ENCODE assay signal across 14 cellular contexts in the genomic region with DNA sequence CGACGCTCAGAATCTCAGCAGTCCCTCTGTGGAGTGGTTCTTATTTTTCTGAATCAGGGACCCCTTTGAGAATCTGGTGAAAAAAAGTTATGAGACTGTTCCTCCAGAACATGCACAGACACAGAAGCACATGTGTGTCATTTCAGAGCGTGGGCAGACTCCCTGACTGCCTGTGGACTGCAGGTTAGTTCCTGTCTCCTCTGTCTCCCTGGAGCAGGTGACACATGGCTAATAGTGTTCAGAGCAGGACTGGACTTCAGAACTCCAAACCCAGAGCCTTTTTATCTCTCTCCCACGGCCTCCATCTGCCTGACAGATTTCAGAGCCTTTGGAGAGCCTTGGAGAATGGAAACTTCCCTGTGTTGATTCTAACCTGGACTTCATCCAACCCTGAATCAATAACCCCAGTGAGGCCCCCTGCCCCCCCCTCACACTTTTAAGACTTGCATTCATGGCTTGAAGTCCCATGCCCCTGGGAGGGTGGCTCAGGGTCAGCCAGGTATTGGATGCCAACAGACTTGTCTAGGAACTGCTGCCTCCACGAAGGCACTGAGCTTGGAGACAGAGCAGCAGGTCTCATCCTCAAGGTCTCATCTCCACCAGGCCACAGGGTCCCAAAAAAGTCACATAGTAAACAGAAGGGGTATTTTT. TPM values are rescaled to one million over a fixed set of nuclear protein-coding genes. Genes with fewer than 3 reads are reported as not detected.
DNase-seq lines count a peak whose midpoint lies in the region; ATAC-seq and TF ChIP-seq lines count a peak whose summit lies in the region.
"Had no signal": no experiment of that assay in that cellular context is flagged by ENCODE, and none has a peak within 500 bp of the region (broad histone marks: within the 10 kb centered on the region; RNA-seq: fewer than 3 reads in every experiment).

No MANE protein-coding gene starts in this region.

- H3K9me3 Mint-ChIP-seq in osteocyte (ENCODE audit: unreplicated experiment) = no peaks in the 10 kb centered on the region
- H3K9me3 Mint-ChIP-seq: H9 had no signal

- H3K4me3 Mint-ChIP-seq in osteocyte (ENCODE audit: unreplicated experiment) = no peak overlapping the region
- H3K4me3 Mint-ChIP-seq: activated CD8-positive, alpha-beta memory T cell treated with anti-CD3 and anti-CD28 coated beads, Interleukin-2, amount 10 ng/mL, durations not matched to agents 7 days and 5 days; H9 had no signal

- H3K36me3 Mint-ChIP-seq in osteocyte (ENCODE audit: unreplicated experiment) = no peaks in the 10 kb centered on the region
- H3K36me3 Mint-ChIP-seq: activated CD8-positive, alpha-beta memory T cell treated with anti-CD3 and anti-CD28 coated beads, Interleukin-2, amount 10 ng/mL, durations not matched to agents 7 days and 5 days had no signal

- H3K36me3 ChIP-seq in right atrium auricular region (no peaks in the 10 kb centered on the region), vagina (no peaks in the 10 kb centered on the region)

- H3K27me3 Mint-ChIP-seq in osteocyte (ENCODE audit: unreplicated experiment) = no peaks in the 10 kb centered on the region

- no peaks in the 10 kb centered on the region for H3K9me3 ChIP-seq in right atrium auricular region
- H3K9me3 ChIP-seq in vagina = no peaks in the 10 kb centered on the region

- TF ChIP-seq CTCF in right atrium auricular region (IDR thresholded peaks at IDR 0.05) (no peak), osteocyte (IDR thresholded peaks at IDR 0.05) (no peak), vagina (IDR thresholded peaks at IDR 0.05) (no peak)

- DNase-seq in right atrium auricular region (ENCODE audit: low spot score) (peak; percentile 57), Right ventricle myocardium inferior (ENCODE audit: missing footprints) (no peak), ecto neural progenitor cell (ENCODE audit: low spot score) (peak; percentile 19), osteocyte (ENCODE audit: extremely low spot score, unreplicated experiment) (peak; percentile 32), vagina (ENCODE audit: extremely low spot score in 2 of 2) (peak in 1 of 2 donors; percentile 87), SIG-M5 (lab: John Stamatoyannopoulos, UW) (no peak), NOMO-1 (lab: John Stamatoyannopoulos, UW; ENCODE audit: unreplicated experiment in 2 of 2) (no peak), retina (no peak)
- DNase-seq: activated CD4-positive, CD25-positive, alpha-beta regulatory T cell; activated CD8-positive, alpha-beta memory T cell treated with anti-CD3 and anti-CD28 coated beads, Interleukin-2, amount 10 ng/mL, durations not matched to agents 7 days and 5 days; activated effector memory CD4-positive, alpha-beta T cell treated with Interleukin-2 at 50 U/mL for 16 hours; H9; kidney glomerular epithelial cell; stimulated activated naive CD8-positive, alpha-beta T cell treated with anti-CD3 and anti-CD28 coated beads, Interleukin-15, Interleukin-2, amounts not matched to agents 100 U/mL and 50 U/mL, for 24 hours had no signal

- H3K27ac Mint-ChIP-seq in osteocyte (ENCODE audit: unreplicated experiment) = peak overlapping the region; percentile 85
- H3K27ac Mint-ChIP-seq: activated CD8-positive, alpha-beta memory T cell treated with anti-CD3 and anti-CD28 coated beads, Interleukin-2, amount 10 ng/mL, durations not matched to agents 7 days and 5 days; H9 had no signal

- TF ChIP-seq POLR2A in vagina (IDR thresholded peaks at IDR 0.05) = no peak

- H3K27ac ChIP-seq in right atrium auricular region (peak overlapping the region; percentile 77 to 90), vagina (peak overlapping the region; percentile 81)

- H3K27me3 ChIP-seq in right atrium auricular region (no peaks in the 10 kb centered on the region), vagina (no peaks in the 10 kb centered on the region)

- H3K4me1 Mint-ChIP-seq in osteocyte (ENCODE audit: unreplicated experiment) = peaks cover 65% of the 10 kb centered on the region
- H3K4me1 Mint-ChIP-seq: activated CD8-positive, alpha-beta memory T cell treated with anti-CD3 and anti-CD28 coated beads, Interleukin-2, amount 10 ng/mL, durations not matched to agents 7 days and 5 days; H9 had no signal

- intact Hi-C loops in Right ventricle myocardium inferior (cut with DNase I) = no loop called here
- intact Hi-C loops in vagina (cut with DNase I) = loop anchor here (5.0 kb wide), 1 partner anchor 43 kb away; a partner anchor contains a TSS

- H3K4me3 ChIP-seq in right atrium auricular region (no peak overlapping the region), vagina (no peak overlapping the region)

- H3K4me1 ChIP-seq in right atrium auricular region = peaks cover 0 to 70% of the 10 kb centered on the region in 2 donors
- peaks cover 56% of the 10 kb centered on the region for H3K4me1 ChIP-seq in vagina

- no peak for ATAC-seq in Right ventricle myocardium inferior
- ATAC-seq: activated CD8-positive, alpha-beta memory T cell treated with anti-CD3 and anti-CD28 coated beads, Interleukin-2, amount 10 ng/mL, durations not matched to agents 7 days and 5 days; stimulated activated naive CD8-positive, alpha-beta T cell treated with anti-CD3 and anti-CD28 coated beads, Interleukin-15, Interleukin-2, amounts not matched to agents 100 U/mL and 50 U/mL, for 24 hours had no signal

RNA-seq across cellular contexts. Expression of a gene that starts 44.4 kb away (rescaled TPM):
- total RNA-seq in right atrium auricular region = 100 to 1,000 TPM in 1 of 2 donors, 10 to 100 TPM in 1; 86.1 to 115 TPM
- 46.0 TPM for total RNA-seq in Right ventricle myocardium inferior
- 274 and 281 TPM in 2 replicates for total RNA-seq in osteocyte
- total RNA-seq in vagina = 38.8 TPM

Comparison
In these comparisons a context has a peak if more than half of its experiments do, and no peak if none do; other contexts are left out.
1. DNase-seq: peak in right atrium auricular region (single experiment), ecto neural progenitor cell (single experiment) and osteocyte (single experiment); none in Right ventricle myocardium inferior (single experiment), SIG-M5 (single experiment), NOMO-1 (0 of 2) and retina (single experiment).